9 cellular contexts compared by ENCODE assay signal in genomic region chr7:151271699-151272355, GRCh38. TPM values are rescaled to one million over a fixed set of nuclear protein-coding genes. Genes with fewer than 3 reads are reported as not detected.
DNase-seq lines count a peak whose midpoint lies in the region; ATAC-seq and TF ChIP-seq lines count a peak whose summit lies in the region.
"Had no signal": no experiment of that assay in that cellular context is flagged by ENCODE, and none has a peak within 500 bp of the region (broad histone marks: within the 10 kb centered on the region; RNA-seq: fewer than 3 reads in every experiment).

No MANE protein-coding gene starts in this region.

- peaks cover 0 to 11% (median 0%) of the 10 kb centered on the region in 4 donors for H3K4me1 ChIP-seq in Peyer's patch

- no peaks in the 10 kb centered on the region for H3K27me3 ChIP-seq in Peyer's patch

- TF ChIP-seq POLR2A in Peyer's patch (IDR thresholded peaks at IDR 0.05), result no peak

- no peaks in the 10 kb centered on the region for H3K36me3 ChIP-seq in Peyer's patch

- peak overlapping the region in 3 of 4 donors; percentile 10 to 70 (median 67) for H3K27ac ChIP-seq in Peyer's patch

- ATAC-seq in left ventricle myocardium superior (peak; percentile 71), GM19455 (IDR thresholded peaks at IDR 0.05; ENCODE audit: unreplicated experiment) (no peak), HG03025 (IDR thresholded peaks at IDR 0.05; ENCODE audit: low FRiP score, unreplicated experiment) (no peak)

- no peak for TF ChIP-seq CTCF in Peyer's patch (IDR thresholded peaks at IDR 0.05)

- intact Hi-C loops in left ventricle myocardium superior (cut with micrococcal nuclease), result no loop called here

- DNase-seq in EL (peak; percentile 11), Peyer's patch (peak in 1 of 3 donors; percentile 68), left ventricle myocardium superior (no peak), skeletal muscle cell (ENCODE audit: low read depth) (peak; percentile 21), NCI-H510A treated with DMSO at 0.1 percent for 48 hours (lab: John Stamatoyannopoulos, UW) (no peak), NCI-H128 (lab: John Stamatoyannopoulos, UW; ENCODE audit: unreplicated experiment) (no peak)
- DNase-seq: SW 1271 had no signal

- no peak overlapping the region for H3K4me3 ChIP-seq in Peyer's patch
- no peak overlapping the region for H3K4me3 ChIP-seq in skeletal muscle cell (ENCODE audit: low read depth, low read length)

- H3K9me3 ChIP-seq in Peyer's patch, result no peaks in the 10 kb centered on the region

RNA-seq across cellular contexts. Expression of gene SMARCD3, which starts 23.3 kb away (rescaled TPM):
- total RNA-seq in Peyer's patch (10 to 100 TPM in 3 of 4 donors, 1 to 10 TPM in 1; 1.2 to 61.1 (median 18.3) TPM), left ventricle myocardium superior (132 TPM)

RNA-seq across cellular contexts. Expression of gene CHPF2, which starts 39.5 kb away (rescaled TPM):
- total RNA-seq in Peyer's patch, result 10 to 100 TPM; 31.4 to 50.2 (median 43.2) TPM
- total RNA-seq in left ventricle myocardium superior, result 12.1 TPM

RNA-seq across cellular contexts. Expression of gene ABCF2, which starts 44.8 kb away (rescaled TPM):
- total RNA-seq in Peyer's patch (10 to 100 TPM; 20.7 to 29.7 (median 26.4) TPM), left ventricle myocardium superior (27.6 TPM)

Comparison
In these comparisons a context has a peak if more than half of its experiments do, and no peak if none do; other contexts are left out.
1. DNase-seq: peak in EL (single experiment) and skeletal muscle cell (single experiment); none in left ventricle myocardium superior (single experiment), NCI-H510A treated with DMSO at 0.1 percent for 48 hours (single experiment) and NCI-H128 (single experiment).